8 cellular contexts compared by ENCODE assay signal in genomic region chr20:45218636-45219035, GRCh38. TPM values are rescaled to one million over a fixed set of nuclear protein-coding genes. Genes with fewer than 3 reads are reported as not detected.
"Had no signal": no experiment of that assay in that cellular context is flagged by ENCODE, and none has a peak within 500 bp of the region (broad histone marks: within the 10 kb centered on the region; RNA-seq: fewer than 3 reads in every experiment).

No MANE protein-coding gene starts in this region.

- H3K9me3 Mint-ChIP-seq: GM23338, H9 had no signal

- H3K4me3 Mint-ChIP-seq: GM23338, H9, IgD-negative memory B cell had no signal

- DNase-seq: H9, HCEC 1CT, KBM-7 had no signal

- H3K4me3 ChIP-seq: GM23338 had no signal

- H3K4me2 ChIP-seq: GM23338 had no signal

- ATAC-seq: GM23338 had no signal

- H3K27ac Mint-ChIP-seq: GM23338, IgD-negative memory B cell had no signal

- H2AFZ ChIP-seq: GM23338 had no signal

- FAIRE-seq: H1, H54 had no signal

- H3K4me1 Mint-ChIP-seq: GM23338, H9, IgD-negative memory B cell had no signal

RNA-seq across cellular contexts. Expression of gene SEMG2, which starts 2.5 kb away (rescaled TPM):
- total RNA-seq: GM23338, H1, H9, HT-29 had no signal
- polyA plus RNA-seq: GM23338, H1, IgD-negative memory B cell had no signal

RNA-seq across cellular contexts. Expression of gene SEMG1, which starts 11.8 kb away (rescaled TPM):
- total RNA-seq: HT-29 had no signal
- polyA plus RNA-seq: IgD-negative memory B cell had no signal

RNA-seq across cellular contexts. Expression of gene SLPI, which starts 35.7 kb away (rescaled TPM):
- total RNA-seq: GM23338, H1, H9 had no signal
- polyA plus RNA-seq: GM23338, H1, IgD-negative memory B cell had no signal

RNA-seq across cellular contexts. Expression of gene PI3, which starts 43.9 kb away (rescaled TPM):
- total RNA-seq: GM23338, H1, H9 had no signal
- polyA plus RNA-seq: GM23338, H1 had no signal
